8 cellular contexts compared by ENCODE assay signal in genomic region chr22:26589845-26590524, GRCh38. TPM values are rescaled to one million over a fixed set of nuclear protein-coding genes. Genes with fewer than 3 reads are reported as not detected.
A peak's percentile ranks its signal among the peaks of the same experiment; 100 is the strongest.
DNase-seq lines count a peak whose midpoint lies in the region; ATAC-seq and TF ChIP-seq lines count a peak whose summit lies in the region.

Gene TPST2 (minus strand): TSS chr22:26590132. CDS start chr22:26541630, 48,502 bp downstream.

- H2AFZ ChIP-seq in OCI-LY1 (ENCODE audit: low read length), result no peak within 1 kb of the TSS

- no peak for TF ChIP-seq CTCF in OCI-LY1 (IDR thresholded peaks at IDR 0.05; ENCODE audit: low read length)

- H3K27me3 Mint-ChIP-seq in activated T-cell treated with anti-CD3 and anti-CD28 coated beads, Interleukin-2, amount 50 U/mL, for 4 hours (ENCODE audit: low read depth), result no peaks in the 10 kb centered on the region

- H3K9me3 ChIP-seq in OCI-LY1 (ENCODE audit: low read length), result peaks cover 4% of the 10 kb centered on the region; the same call in 1 of the 2 replicates
- H3K9me3 ChIP-seq in muscle layer of duodenum (ENCODE audit: control insufficient read depth in 1 of 2, low read length in 2 of 2), result no peaks in the 10 kb centered on the region

- H3K79me2 ChIP-seq in OCI-LY1 (ENCODE audit: insufficient read depth, low read length), result peaks cover 27% of the 10 kb centered on the region

- ATAC-seq in HG03442 (IDR thresholded peaks at IDR 0.05; ENCODE audit: unreplicated experiment) (peak; percentile 59), esophagus mucosa (peak; percentile 93)
- peak; percentile 91 to 92 for ATAC-seq in activated T-cell treated with anti-CD3 and anti-CD28 coated beads, Interleukin-2, amount 50 U/mL, for 4 hours

- H3K36me3 ChIP-seq in OCI-LY1 (ENCODE audit: insufficient read depth, low read length) (peaks cover 7% of the 10 kb centered on the region), muscle layer of duodenum (ENCODE audit: control insufficient read depth in 1 of 2, insufficient read depth in 2 of 2, low read length in 2 of 2) (no peaks in the 10 kb centered on the region)

- peak; percentile 89 for TF ChIP-seq POLR2A in GM19099 (IDR thresholded peaks at IDR 0.05; ENCODE audit: extremely low read depth, insufficient read length, low read depth)

- H3K4me2 ChIP-seq in OCI-LY1 (ENCODE audit: low read length), result peak within 1 kb of the TSS; percentile 85

- H3K27me3 ChIP-seq in OCI-LY1 (ENCODE audit: insufficient read depth, low read length) (no peaks in the 10 kb centered on the region), muscle layer of duodenum (ENCODE audit: low read depth, low read length) (no peaks in the 10 kb centered on the region)

- no peaks in the 10 kb centered on the region for H3K9me3 Mint-ChIP-seq in activated T-cell treated with anti-CD3 and anti-CD28 coated beads, Interleukin-2, amount 50 U/mL, for 4 hours

- no peaks in the 10 kb centered on the region for H3F3A ChIP-seq in OCI-LY1 (ENCODE audit: insufficient read depth, low read length)

- H3K36me3 Mint-ChIP-seq in activated T-cell treated with anti-CD3 and anti-CD28 coated beads, Interleukin-2, amount 50 U/mL, for 4 hours (ENCODE audit: insufficient read depth), result no peaks in the 10 kb centered on the region

- H3K4me3 ChIP-seq in OCI-LY1 (ENCODE audit: low read depth, low read length, poor library complexity, severe bottlenecking), result peak within 1 kb of the TSS; percentile 95
- peak within 1 kb of the TSS; percentile 82 to 86 for H3K4me3 ChIP-seq in muscle layer of duodenum (ENCODE audit: low read depth in 1 of 2, low read length in 2 of 2)

- H3K9me2 ChIP-seq in OCI-LY1 (ENCODE audit: low read depth, low read length), result no peaks in the 10 kb centered on the region

- peak within 1 kb of the TSS; percentile 89 for H3K4me3 Mint-ChIP-seq in activated T-cell treated with anti-CD3 and anti-CD28 coated beads, Interleukin-2, amount 50 U/mL, for 4 hours

- H4K20me1 ChIP-seq in OCI-LY1 (ENCODE audit: insufficient read depth, low read length), result no peaks in the 10 kb centered on the region

- DNase-seq in AG20443 (ENCODE audit: low spot score), result peak; percentile 96
- peak; percentile 77 for DNase-seq in activated T-cell treated with anti-CD3 and anti-CD28 coated beads, Interleukin-2, amount 50 U/mL, for 4 hours
- peak; percentile 50 for DNase-seq in stimulated activated CD8-positive, alpha-beta memory T cell treated with anti-CD3 and anti-CD28 coated beads, Interleukin-7, amount 100 ng/mL, for 24 hours (ENCODE audit: low read depth)

- H3K4me1 ChIP-seq in OCI-LY1 (ENCODE audit: insufficient read depth, low read length, severe bottlenecking), result peaks cover 47% of the 10 kb centered on the region
- peaks cover 11 to 21% of the 10 kb centered on the region in 2 donors for H3K4me1 ChIP-seq in muscle layer of duodenum (ENCODE audit: control insufficient read depth in 1 of 2, insufficient read depth in 2 of 2, low read length in 2 of 2)

- H3K27ac ChIP-seq in OCI-LY1 (ENCODE audit: low read depth, low read length, poor library complexity, severe bottlenecking) (peak within 1 kb of the TSS; percentile 49), muscle layer of duodenum (ENCODE audit: low read length) (peak within 1 kb of the TSS; percentile 53)

- H3K9ac ChIP-seq in OCI-LY1 (ENCODE audit: low read length), result peak within 1 kb of the TSS; percentile 93

- H3K4me1 Mint-ChIP-seq in activated T-cell treated with anti-CD3 and anti-CD28 coated beads, Interleukin-2, amount 50 U/mL, for 4 hours (ENCODE audit: low read depth), result peaks cover 67% of the 10 kb centered on the region

RNA-seq across cellular contexts. Expression of gene TPST2, which starts in this region (rescaled TPM):
- total RNA-seq in activated T-cell treated with anti-CD3 and anti-CD28 coated beads, Interleukin-2, amount 50 U/mL, for 4 hours, result 10 to 100 TPM; 32.5 to 45.4 (median 38.8) TPM
- total RNA-seq in esophagus mucosa, result 17.5 TPM

Comparison
In these comparisons a context has a peak if more than half of its experiments do, and no peak if none do; other contexts are left out.
1. Peak in every context shown above with its lines: DNase-seq, ATAC-seq, H3K4me3 ChIP-seq and H3K27ac ChIP-seq.